2 cellular contexts compared by ENCODE assay signal in the genomic region with DNA sequence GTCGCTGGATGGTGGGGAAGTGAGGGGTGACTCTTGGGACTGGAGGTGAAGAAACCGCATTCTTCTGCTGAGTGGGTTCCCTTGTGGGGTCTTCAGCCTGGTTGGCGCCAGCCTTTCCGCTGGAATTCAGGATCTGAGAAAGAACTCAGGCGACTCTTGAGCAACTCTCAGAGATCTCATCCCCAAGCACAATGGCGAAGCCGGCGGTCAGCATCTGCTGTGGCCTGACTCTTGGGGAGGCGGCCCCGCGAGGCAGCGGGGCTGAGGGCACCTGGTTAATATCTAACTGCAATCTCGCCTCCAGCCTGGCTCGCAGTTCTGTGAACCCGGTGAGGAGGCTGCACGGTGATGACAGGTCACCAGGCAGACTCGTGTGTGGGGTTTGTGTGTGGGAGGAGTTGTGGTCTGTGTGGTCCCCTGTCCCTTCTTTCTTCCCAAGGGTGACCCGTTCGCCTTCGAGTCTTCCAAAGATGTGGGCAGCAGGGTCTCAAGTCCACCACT.
TF ChIP-seq lines count a peak whose summit lies in the region.

No MANE protein-coding gene starts in this region.

TF ChIP-seq in GM12891, 5 proteins besides CTCF, POLR2A, EP300 and RAD21:
- no peak for TF ChIP-seq PAX5 (IDR thresholded peaks at IDR 0.05; ENCODE audit: insufficient read depth, low read length, severe bottlenecking)
- no peak for TF ChIP-seq POLR2AphosphoS5 (IDR thresholded peaks at IDR 0.05; ENCODE audit: low read depth, low read length)
- no peak for TF ChIP-seq POU2F2 (IDR thresholded peaks at IDR 0.05; ENCODE audit: low read depth, low read length)
- TF ChIP-seq SPI1 (IDR thresholded peaks at IDR 0.05; ENCODE audit: low read depth, low read length) = no peak
- TF ChIP-seq TAF1 (IDR thresholded peaks at IDR 0.05; ENCODE audit: low read depth, low read length) = no peak

TF ChIP-seq in SK-N-SH, 30 proteins besides CTCF, POLR2A, EP300 and RAD21:
- TF ChIP-seq YY1 (IDR thresholded peaks at IDR 0.05; ENCODE audit: low read depth) = 0 out of 2 replicates have a peak, but pooled peaks have one; percentile 29
- peak; percentile 48 for TF ChIP-seq MXI1 (IDR thresholded peaks at IDR 0.05; ENCODE audit: low read depth, low read length)
- no peak for TF ChIP-seq FOXM1 (IDR thresholded peaks at IDR 0.05; ENCODE audit: low read depth)
- TF ChIP-seq GATA2 (CRISPR knock-in tag; IDR thresholded peaks at IDR 0.05) = peak; percentile 39; the same call in 1 of the 2 replicates
- TF ChIP-seq, protein P1, sequence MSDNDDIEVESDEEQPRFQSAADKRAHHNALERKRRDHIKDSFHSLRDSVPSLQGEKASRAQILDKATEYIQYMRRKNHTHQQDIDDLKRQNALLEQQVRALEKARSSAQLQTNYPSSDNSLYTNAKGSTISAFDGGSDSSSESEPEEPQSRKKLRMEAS (IDR thresholded peaks at IDR 0.05; ENCODE audit: low read depth) = peak; percentile 28; the same call in 1 of the 2 replicates
- TF ChIP-seq POLR2AphosphoS5 (IDR thresholded peaks at IDR 0.05; ENCODE audit: low read depth, low read length) = no peak
